24 cellular contexts compared by ENCODE assay signal in genomic region chr7:130368347-130368746, GRCh38. TPM values are rescaled to one million over a fixed set of nuclear protein-coding genes. Genes with fewer than 3 reads are reported as not detected.
A peak's percentile ranks its signal among the peaks of the same experiment; 100 is the strongest.
DNase-seq lines count a peak whose midpoint lies in the region; ATAC-seq and TF ChIP-seq lines count a peak whose summit lies in the region.
"Had no signal": no experiment of that assay in that cellular context is flagged by ENCODE, and none has a peak within 500 bp of the region (broad histone marks: within the 10 kb centered on the region; RNA-seq: fewer than 3 reads in every experiment).

No MANE protein-coding gene starts in this region.

- H3K36me3 Mint-ChIP-seq in CD4-positive, CD25-positive, alpha-beta regulatory T cell, result peaks cover 4% of the 10 kb centered on the region
- H3K36me3 Mint-ChIP-seq in endodermal cell (ENCODE audit: low read depth), result no peaks in the 10 kb centered on the region
- H3K36me3 Mint-ChIP-seq: activated CD4-positive, alpha-beta memory T cell treated with anti-CD3 and anti-CD28 coated beads for 36 hours; activated naive CD4-positive, alpha-beta T cell treated with anti-CD3 and anti-CD28 coated beads, Interleukin-2, amount 10 ng/mL, durations not matched to agents 7 days and 5 days had no signal

- peak overlapping the region; percentile 81 for H4K91ac ChIP-seq in trophoblast cell (ENCODE audit: low read depth, low read length)

- no peak overlapping the region for H4K12ac ChIP-seq in trophoblast cell (ENCODE audit: low read depth, low read length)

- H2BK5ac ChIP-seq in trophoblast cell (ENCODE audit: low read depth, low read length, poor library complexity), result no peak overlapping the region

- H3K36me3 ChIP-seq in CD4-positive, CD25-positive, alpha-beta regulatory T cell (ENCODE audit: control insufficient read depth, insufficient read depth, low read length), result no peaks in the 10 kb centered on the region
- H3K36me3 ChIP-seq in Loucy (ENCODE audit: insufficient read depth, low read length) (no peaks in the 10 kb centered on the region), fibroblast of lung (ENCODE audit: control insufficient read depth, insufficient read depth, low read length) (no peaks in the 10 kb centered on the region), trophoblast cell (ENCODE audit: control insufficient read depth in 1 of 2, insufficient read depth in 2 of 2, low read length in 2 of 2) (no peaks in the 10 kb centered on the region), endodermal cell (ENCODE audit: control insufficient read depth, insufficient read depth, low read length) (no peaks in the 10 kb centered on the region)
- H3K36me3 ChIP-seq: colonic mucosa, Peyer's patch, right atrium auricular region had no signal

- no CpG with 5 or more reads among the region's 14 CpGs for WGBS in trophoblast cell (ENCODE audit: extremely low coverage, insufficient coverage, insufficient read length)
- WGBS in endodermal cell (ENCODE audit: insufficient coverage in 1 of 2, insufficient read length in 1 of 2), 2 experiments, result 91 to 93% methylated on average over 13 to 14 of the region's 14 CpGs

- H4K20me1 ChIP-seq in Loucy (ENCODE audit: insufficient read depth, low read length, poor library complexity, severe bottlenecking) (no peaks in the 10 kb centered on the region), fibroblast of lung (ENCODE audit: control insufficient read depth, extremely low read depth, insufficient read depth, low read length) (no peaks in the 10 kb centered on the region)

- peaks cover 53% of the 10 kb centered on the region for H3K79me1 ChIP-seq in trophoblast cell (ENCODE audit: low read length)

- TF ChIP-seq CTCF in Loucy (conservative IDR thresholded peaks at IDR 0.05; ENCODE audit: low read length) (no peak), fibroblast of lung (conservative IDR thresholded peaks at IDR 0.05 in 1 of 2, IDR thresholded peaks at IDR 0.05 in 1 of 2; ENCODE audit: low read depth in 1 of 2, low read length in 2 of 2) (no peak), endodermal cell (conservative IDR thresholded peaks at IDR 0.05) (no peak)

- H2BK120ac ChIP-seq in trophoblast cell (ENCODE audit: insufficient read depth, low read length, poor library complexity), result peak overlapping the region; percentile 88

- no peak for DNase-seq in CD4-positive, CD25-positive, alpha-beta regulatory T cell
- no peak for DNase-seq in fibroblast of lung (ENCODE audit: low read depth in 2 of 2)
- no peak for DNase-seq in trophoblast cell
- no peak for DNase-seq in stimulated activated CD4-positive, alpha-beta T cell treated with anti-CD3 and anti-CD28 coated beads, Interleukin-4, amount 100 ng/mL, for 4 hours
- DNase-seq in NCI-H2029 (lab: John Stamatoyannopoulos, UW), result no peak
- no peak for DNase-seq in endodermal cell
- DNase-seq: activated CD4-positive, alpha-beta memory T cell treated with anti-CD3 and anti-CD28 coated beads for 36 hours; activated naive CD4-positive, alpha-beta T cell treated with anti-CD3 and anti-CD28 coated beads, Interleukin-2, amount 10 ng/mL, durations not matched to agents 7 days and 5 days; activated T-cell treated with anti-CD3 and anti-CD28 coated beads, Interleukin-2, amount 50 U/mL, for 24 hours; colonic mucosa; DND-41; NCI-H1930; nucleus accumbens; testis had no signal

- H3K23ac ChIP-seq in trophoblast cell (ENCODE audit: low read length), result no peak overlapping the region

- H3K4me1 ChIP-seq in CD4-positive, CD25-positive, alpha-beta regulatory T cell (ENCODE audit: control insufficient read depth, insufficient read depth, low read length, poor library complexity, severe bottlenecking), result peaks cover 33% of the 10 kb centered on the region
- H3K4me1 ChIP-seq in Loucy (ENCODE audit: insufficient read depth, low read length, poor library complexity, severe bottlenecking), result peaks cover 35% of the 10 kb centered on the region
- H3K4me1 ChIP-seq in fibroblast of lung (ENCODE audit: control insufficient read depth, extremely low read depth, insufficient read depth, low read length), result peaks cover 48% of the 10 kb centered on the region
- peaks cover 41 to 50% of the 10 kb centered on the region in 2 experiments for H3K4me1 ChIP-seq in trophoblast cell (ENCODE audit: control insufficient read depth in 1 of 2, insufficient read depth in 2 of 2, low read length in 2 of 2)
- peaks cover under 1% of the 10 kb centered on the region for H3K4me1 ChIP-seq in endodermal cell (ENCODE audit: control insufficient read depth, insufficient read depth, low read length)

- H3K9me3 ChIP-seq in CD4-positive, CD25-positive, alpha-beta regulatory T cell (ENCODE audit: control insufficient read depth in 2 of 2, low read length in 2 of 2), result no peaks in the 10 kb centered on the region
- no peaks in the 10 kb centered on the region for H3K9me3 ChIP-seq in Loucy (ENCODE audit: insufficient read depth, low read depth, low read length)
- H3K9me3 ChIP-seq in fibroblast of lung (ENCODE audit: control insufficient read depth, insufficient read depth, low read depth, low read length), result no peaks in the 10 kb centered on the region
- no peaks in the 10 kb centered on the region for H3K9me3 ChIP-seq in trophoblast cell (ENCODE audit: insufficient read depth, low read depth, low read length)
- no peaks in the 10 kb centered on the region for H3K9me3 ChIP-seq in endodermal cell (ENCODE audit: control insufficient read depth, low read length)
- H3K9me3 ChIP-seq: colonic mucosa, Peyer's patch, right atrium auricular region, testis had no signal

- H3K4me1 Mint-ChIP-seq in CD4-positive, CD25-positive, alpha-beta regulatory T cell, result peaks cover 6 to 60% (median 28%) of the 10 kb centered on the region in 4 donors
- peaks cover 6% of the 10 kb centered on the region for H3K4me1 Mint-ChIP-seq in endodermal cell

- no peak overlapping the region for H3K4ac ChIP-seq in trophoblast cell (ENCODE audit: low read depth, low read length)

- no peak for ATAC-seq in CD4-positive, CD25-positive, alpha-beta regulatory T cell (ENCODE audit: low read depth in 2 of 2)
- ATAC-seq in GM21390 (IDR thresholded peaks at IDR 0.05; ENCODE audit: unreplicated experiment), result no peak
- ATAC-seq: WTC11 had no signal

- H3K27me3 Mint-ChIP-seq in CD4-positive, CD25-positive, alpha-beta regulatory T cell, result no peaks in the 10 kb centered on the region
- H3K27me3 Mint-ChIP-seq in endodermal cell (ENCODE audit: insufficient read depth), result no peaks in the 10 kb centered on the region
- H3K27me3 Mint-ChIP-seq: activated CD4-positive, alpha-beta memory T cell treated with anti-CD3 and anti-CD28 coated beads for 36 hours; activated naive CD4-positive, alpha-beta T cell treated with anti-CD3 and anti-CD28 coated beads, Interleukin-2, amount 10 ng/mL, durations not matched to agents 7 days and 5 days; activated T-cell treated with anti-CD3 and anti-CD28 coated beads, Interleukin-2, amount 50 U/mL, for 24 hours had no signal

- peak overlapping the region in 2 of 3 donors; percentile 73 to 92 for H3K27ac Mint-ChIP-seq in CD4-positive, CD25-positive, alpha-beta regulatory T cell
- no peak overlapping the region for H3K27ac Mint-ChIP-seq in endodermal cell
- H3K27ac Mint-ChIP-seq: activated CD4-positive, alpha-beta memory T cell treated with anti-CD3 and anti-CD28 coated beads for 36 hours; activated naive CD4-positive, alpha-beta T cell treated with anti-CD3 and anti-CD28 coated beads, Interleukin-2, amount 10 ng/mL, durations not matched to agents 7 days and 5 days; WTC11 had no signal

- H3K14ac ChIP-seq in trophoblast cell (ENCODE audit: low read length), result peak overlapping the region; percentile 87

- peak overlapping the region; percentile 51 for H3K4me3 ChIP-seq in CD4-positive, CD25-positive, alpha-beta regulatory T cell (ENCODE audit: low read depth, low read length)
- no peak overlapping the region for H3K4me3 ChIP-seq in Loucy (ENCODE audit: low read length, poor library complexity, severe bottlenecking)
- no peak overlapping the region for H3K4me3 ChIP-seq in fibroblast of lung (replicated peaks in 1 of 4; ENCODE audit: control extremely low read depth in 1 of 4, insufficient read depth in 1 of 4, low read depth in 3 of 4, low read length in 4 of 4)
- no peak overlapping the region for H3K4me3 ChIP-seq in trophoblast cell (ENCODE audit: low read depth, low read length)
- no peak overlapping the region for H3K4me3 ChIP-seq in endodermal cell (ENCODE audit: low read length)
- H3K4me3 ChIP-seq: colonic mucosa, Peyer's patch, right atrium auricular region, testis had no signal

- H3K4me3 Mint-ChIP-seq in CD4-positive, CD25-positive, alpha-beta regulatory T cell, result peak overlapping the region in 3 of 4 donors; percentile 82 to 94 (median 86)
- H3K4me3 Mint-ChIP-seq in endodermal cell, result no peak overlapping the region
- H3K4me3 Mint-ChIP-seq: activated CD4-positive, alpha-beta memory T cell treated with anti-CD3 and anti-CD28 coated beads for 36 hours; activated naive CD4-positive, alpha-beta T cell treated with anti-CD3 and anti-CD28 coated beads, Interleukin-2, amount 10 ng/mL, durations not matched to agents 7 days and 5 days; activated T-cell treated with anti-CD3 and anti-CD28 coated beads, Interleukin-2, amount 50 U/mL, for 24 hours; WTC11 had no signal

- peak overlapping the region; percentile 25 for H3K18ac ChIP-seq in trophoblast cell (ENCODE audit: low read length)

- H3K9me3 Mint-ChIP-seq in CD4-positive, CD25-positive, alpha-beta regulatory T cell, result peaks cover 0 to 3% (median 0%) of the 10 kb centered on the region in 7 donors
- H3K9me3 Mint-ChIP-seq in endodermal cell, result no peaks in the 10 kb centered on the region
- H3K9me3 Mint-ChIP-seq: activated CD4-positive, alpha-beta memory T cell treated with anti-CD3 and anti-CD28 coated beads for 36 hours; activated naive CD4-positive, alpha-beta T cell treated with anti-CD3 and anti-CD28 coated beads, Interleukin-2, amount 10 ng/mL, durations not matched to agents 7 days and 5 days; T-helper 2 cell treated with Interferon-gamma antibody and Interleukin-4, amounts not matched to agents 5 μg/mL and 100 μg/mL, for 36 hours had no signal

- peak overlapping the region; percentile 89 for H2AK5ac ChIP-seq in trophoblast cell (ENCODE audit: low read length)

- H3K4me2 ChIP-seq in Loucy (ENCODE audit: low read depth, low read length, poor library complexity, severe bottlenecking), result no peak overlapping the region
- no peak overlapping the region for H3K4me2 ChIP-seq in fibroblast of lung (ENCODE audit: extremely low read depth, insufficient read depth, low read length)
- H3K4me2 ChIP-seq in trophoblast cell (ENCODE audit: low read length), result no peak overlapping the region
- H3K4me2 ChIP-seq: KMS-11 had no signal

- peak overlapping the region; percentile 23 for H3K9ac ChIP-seq in Loucy (ENCODE audit: low read depth, low read length, poor library complexity, severe bottlenecking)
- H3K9ac ChIP-seq in fibroblast of lung (ENCODE audit: insufficient read depth, low read length), result no peak overlapping the region
- H3K9ac ChIP-seq in trophoblast cell (ENCODE audit: low read length), result no peak overlapping the region
- no peak overlapping the region for H3K9ac ChIP-seq in endodermal cell (ENCODE audit: extremely low read depth, low read length, poor library complexity, severe bottlenecking)
- H3K9ac ChIP-seq: KMS-11 had no signal

- peak overlapping the region; percentile 71 for H3K27ac ChIP-seq in CD4-positive, CD25-positive, alpha-beta regulatory T cell (ENCODE audit: insufficient read depth, low read length, poor library complexity, severe bottlenecking)
- H3K27ac ChIP-seq in fibroblast of lung (ENCODE audit: insufficient read depth, low read length) (peak overlapping the region; percentile 76), trophoblast cell (ENCODE audit: low read depth, low read length) (no peak overlapping the region), endodermal cell (ENCODE audit: low read depth, low read length) (no peak overlapping the region)
- H3K27ac ChIP-seq: colonic mucosa, KMS-11, right atrium auricular region had no signal

- no peaks in the 10 kb centered on the region for H3K79me2 ChIP-seq in Loucy (ENCODE audit: insufficient read depth, low read length)
- no peaks in the 10 kb centered on the region for H3K79me2 ChIP-seq in fibroblast of lung (ENCODE audit: control insufficient read depth, insufficient read depth, low read length)
- H3K79me2 ChIP-seq in trophoblast cell (ENCODE audit: control insufficient read depth, insufficient read depth, low read length, poor library complexity), result peaks cover 9% of the 10 kb centered on the region

- H3K27me3 ChIP-seq in CD4-positive, CD25-positive, alpha-beta regulatory T cell (ENCODE audit: control insufficient read depth, insufficient read depth, low read length), result no peaks in the 10 kb centered on the region
- H3K27me3 ChIP-seq in Loucy (ENCODE audit: insufficient read depth, low read length, poor library complexity, severe bottlenecking) (no peaks in the 10 kb centered on the region), fibroblast of lung (ENCODE audit: control insufficient read depth, insufficient read depth, low read length) (no peaks in the 10 kb centered on the region), trophoblast cell (ENCODE audit: insufficient read depth, low read length) (no peaks in the 10 kb centered on the region), endodermal cell (ENCODE audit: control insufficient read depth, insufficient read depth, low read length, poor library complexity, severe bottlenecking) (no peaks in the 10 kb centered on the region)
- H3K27me3 ChIP-seq: colonic mucosa, Peyer's patch, right atrium auricular region, testis had no signal

- H3K9me2 ChIP-seq in Loucy (replicated peaks; ENCODE audit: low read depth, low read length), result no peaks in the 10 kb centered on the region

- no peaks in the 10 kb centered on the region for H3F3A ChIP-seq in Loucy (ENCODE audit: low read depth)

- H2AFZ ChIP-seq in Loucy (ENCODE audit: low read length) (no peak overlapping the region; the same call in 1 of the 2 replicates), fibroblast of lung (ENCODE audit: low read length) (no peak overlapping the region), trophoblast cell (ENCODE audit: insufficient read depth, low read length, poor library complexity) (no peak overlapping the region)

- peak overlapping the region; percentile 83 for H2BK12ac ChIP-seq in trophoblast cell (ENCODE audit: low read length)

- H4K8ac ChIP-seq in trophoblast cell (ENCODE audit: low read depth, low read length), result no peak overlapping the region

RNA-seq across cellular contexts. Expression of gene CPA1, which starts 11.9 kb away (rescaled TPM):
- total RNA-seq in CD4-positive, CD25-positive, alpha-beta regulatory T cell, result not detected
- polyA plus RNA-seq in CD4-positive, CD25-positive, alpha-beta regulatory T cell, result under 1 TPM in 1 of 4 donors, not detected in 3; 0.25 TPM
- total RNA-seq in fibroblast of lung, result under 0.01 TPM in 1 of 2 replicates, not detected in the other
- 0.12 TPM in 1 of 2 replicates, not detected in the other for polyA plus RNA-seq in fibroblast of lung
- 0.18 and 0.19 TPM in 2 replicates for polyA plus RNA-seq in fibroblast of lung (2012)
- not detected in 2 replicates for polyA minus RNA-seq in fibroblast of lung (ENCODE audit: low replicate concordance)
- 0.14 TPM in 2 replicates for polyA plus RNA-seq in trophoblast cell (2013)
- total RNA-seq in endodermal cell, result not detected
- 0.32 TPM for polyA plus RNA-seq in endodermal cell (2013, experiment 1 of 2)
- polyA plus RNA-seq in endodermal cell (2013, experiment 2 of 2), result 0.33 TPM
- total RNA-seq: activated CD4-positive, alpha-beta memory T cell treated with anti-CD3 and anti-CD28 coated beads for 36 hours; H4; mononuclear cell; Peyer's patch; right atrium auricular region; SK-MEL-5 had no signal

RNA-seq across cellular contexts. Expression of gene CPA5, which starts 23.7 kb away (rescaled TPM):
- 4.3 TPM for total RNA-seq in CD4-positive, CD25-positive, alpha-beta regulatory T cell
- 10 to 100 TPM; 23.6 to 86.2 (median 61.0) TPM for polyA plus RNA-seq in CD4-positive, CD25-positive, alpha-beta regulatory T cell
- total RNA-seq in fibroblast of lung, result not detected in 2 replicates
- polyA plus RNA-seq in fibroblast of lung, result not detected in 2 replicates
- polyA plus RNA-seq in fibroblast of lung (2012), result 0.09 and 0.31 TPM in 2 replicates
- polyA minus RNA-seq in fibroblast of lung (ENCODE audit: low replicate concordance), result not detected in 2 replicates
- polyA plus RNA-seq in trophoblast cell (2013), result 0.07 and 0.32 TPM in 2 replicates
- total RNA-seq in endodermal cell, result not detected
- not detected for polyA plus RNA-seq in endodermal cell (2013, experiment 1 of 2)
- polyA plus RNA-seq in endodermal cell (2013, experiment 2 of 2), result not detected
- total RNA-seq: colonic mucosa, H4, mononuclear cell, Peyer's patch, right atrium auricular region, SK-MEL-5, WTC11 had no signal

Comparison
In these comparisons a context has a peak if more than half of its experiments do, and no peak if none do; other contexts are left out.
1. H3K27ac ChIP-seq: peak in CD4-positive, CD25-positive, alpha-beta regulatory T cell (single experiment) and fibroblast of lung (single experiment); none in trophoblast cell (single experiment) and endodermal cell (single experiment).